25 cellular contexts compared by ENCODE assay signal in the genomic region with DNA sequence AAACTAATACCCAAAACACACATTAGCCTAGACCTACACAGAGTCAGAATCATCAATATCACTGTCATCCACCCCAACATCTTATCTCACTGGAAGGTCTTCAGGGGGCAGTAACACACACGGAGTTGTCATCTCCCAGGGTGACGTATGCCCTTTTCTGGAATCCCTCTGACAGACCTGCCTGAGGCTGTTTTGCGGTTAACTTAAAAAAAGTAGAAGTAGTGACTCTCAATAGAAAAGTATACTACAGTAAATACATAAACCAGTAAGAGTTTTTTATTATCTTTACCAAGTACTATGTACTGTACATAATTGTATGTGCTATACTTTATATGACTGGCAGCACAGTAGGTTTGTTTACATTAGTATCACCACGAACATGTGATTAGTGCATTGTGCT.
A peak's percentile ranks its signal among the peaks of the same experiment; 100 is the strongest.
DNase-seq lines count a peak whose midpoint lies in the region; ATAC-seq and TF ChIP-seq lines count a peak whose summit lies in the region.
"Had no signal": no experiment of that assay in that cellular context is flagged by ENCODE, and none has a peak within 500 bp of the region (broad histone marks: within the 10 kb centered on the region; RNA-seq: fewer than 3 reads in every experiment).

No MANE protein-coding gene starts in this region.

- H3K9ac ChIP-seq in adipocyte (ENCODE audit: low read length), result no peak overlapping the region

- peak overlapping the region; percentile 64 for H3K27ac Mint-ChIP-seq in mesothelial cell of epicardium
- H3K27ac Mint-ChIP-seq in CD14-positive monocyte, result no peak overlapping the region
- H3K27ac Mint-ChIP-seq: activated CD4-positive, alpha-beta T cell treated with anti-CD3 and anti-CD28 coated beads, Interleukin-2, amount 10 ng/mL, durations not matched to agents 24 days and 14 days; activated CD8-positive, alpha-beta memory T cell treated with anti-CD3 and anti-CD28 coated beads, Interleukin-2, amount 10 ng/mL, durations not matched to agents 7 days and 5 days; activated naive CD8-positive, alpha-beta T cell treated with anti-CD3 and anti-CD28 coated beads for 36 hours; activated T-helper 2 cell treated with anti-CD3 and anti-CD28 coated beads, Interferon-gamma antibody, Interleukin-2, Interleukin-4, amounts not matched to agents 10 μg/mL and 5 μg/mL and 100 μg/mL, durations not matched to agents 14 hours and 24 hours and 36 hours; CD8-positive, alpha-beta T cell; IgD-negative memory B cell had no signal

- no peak for TF ChIP-seq POLR2A in upper lobe of left lung (IDR thresholded peaks at IDR 0.05)

- H3K4me3 Mint-ChIP-seq in mesothelial cell of epicardium (no peak overlapping the region), CD14-positive monocyte (no peak overlapping the region)
- H3K4me3 Mint-ChIP-seq: activated CD4-positive, alpha-beta T cell treated with anti-CD3 and anti-CD28 coated beads, Interleukin-2, amount 10 ng/mL, durations not matched to agents 24 days and 14 days; activated CD8-positive, alpha-beta memory T cell treated with anti-CD3 and anti-CD28 coated beads, Interleukin-2, amount 10 ng/mL, durations not matched to agents 7 days and 5 days; activated naive CD8-positive, alpha-beta T cell treated with anti-CD3 and anti-CD28 coated beads for 36 hours; CD8-positive, alpha-beta T cell; IgD-negative memory B cell had no signal

- H3K9me3 ChIP-seq in adipocyte (ENCODE audit: control insufficient read depth, low read length), result no peaks in the 10 kb centered on the region
- H3K9me3 ChIP-seq in upper lobe of left lung, result no peaks in the 10 kb centered on the region
- H3K9me3 ChIP-seq: body of pancreas, heart right ventricle, prostate gland, thyroid gland had no signal

- intact Hi-C loops in CD14-positive monocyte (cut with micrococcal nuclease), result no loop called here

- H3K27me3 Mint-ChIP-seq in mesothelial cell of epicardium (ENCODE audit: low read depth) (peaks cover 11% of the 10 kb centered on the region), CD14-positive monocyte (ENCODE audit: low read depth in 3 of 3) (peaks cover 1 to 2% (median 2%) of the 10 kb centered on the region in 3 donors)
- H3K27me3 Mint-ChIP-seq: activated CD4-positive, alpha-beta T cell treated with anti-CD3 and anti-CD28 coated beads, Interleukin-2, amount 10 ng/mL, durations not matched to agents 24 days and 14 days; activated CD8-positive, alpha-beta memory T cell treated with anti-CD3 and anti-CD28 coated beads, Interleukin-2, amount 10 ng/mL, durations not matched to agents 7 days and 5 days; activated naive CD8-positive, alpha-beta T cell treated with anti-CD3 and anti-CD28 coated beads for 36 hours had no signal

- H3K4me3 ChIP-seq in adipocyte (ENCODE audit: low read length) (no peak overlapping the region), upper lobe of left lung (no peak overlapping the region)
- H3K4me3 ChIP-seq: body of pancreas, heart right ventricle, prostate gland, skin epidermis, thyroid gland had no signal

- TF ChIP-seq CTCF in mesothelial cell of epicardium (IDR thresholded peaks at IDR 0.05; ENCODE audit: unreplicated experiment) (no peak), upper lobe of left lung (IDR thresholded peaks at IDR 0.05) (no peak), CD14-positive monocyte (IDR thresholded peaks at IDR 0.05) (no peak)

- H3K9me3 Mint-ChIP-seq in mesothelial cell of epicardium, result peaks cover 5% of the 10 kb centered on the region
- peaks cover 0 to 4% (median 0%) of the 10 kb centered on the region in 7 donors for H3K9me3 Mint-ChIP-seq in CD14-positive monocyte
- H3K9me3 Mint-ChIP-seq: activated naive CD8-positive, alpha-beta T cell treated with anti-CD3 and anti-CD28 coated beads for 36 hours had no signal

- H3K36me3 ChIP-seq in adipocyte (ENCODE audit: control insufficient read depth, insufficient read depth, low read length, severe bottlenecking) (no peaks in the 10 kb centered on the region), upper lobe of left lung (no peaks in the 10 kb centered on the region)
- H3K36me3 ChIP-seq: prostate gland, thyroid gland had no signal

- peaks cover 11% of the 10 kb centered on the region for H3K4me1 Mint-ChIP-seq in mesothelial cell of epicardium
- no peaks in the 10 kb centered on the region for H3K4me1 Mint-ChIP-seq in CD14-positive monocyte
- H3K4me1 Mint-ChIP-seq: activated CD4-positive, alpha-beta T cell treated with anti-CD3 and anti-CD28 coated beads, Interleukin-2, amount 10 ng/mL, durations not matched to agents 24 days and 14 days; activated CD8-positive, alpha-beta memory T cell treated with anti-CD3 and anti-CD28 coated beads, Interleukin-2, amount 10 ng/mL, durations not matched to agents 7 days and 5 days; activated naive CD8-positive, alpha-beta T cell treated with anti-CD3 and anti-CD28 coated beads for 36 hours had no signal

- H3K4me1 ChIP-seq in adipocyte (ENCODE audit: control insufficient read depth, insufficient read depth, low read length), result no peaks in the 10 kb centered on the region
- no peaks in the 10 kb centered on the region for H3K4me1 ChIP-seq in upper lobe of left lung
- H3K4me1 ChIP-seq: body of pancreas, heart right ventricle, prostate gland, thyroid gland had no signal

- no peak for ATAC-seq in upper lobe of left lung (ENCODE audit: low FRiP score in 2 of 2)
- ATAC-seq: activated CD8-positive, alpha-beta memory T cell treated with anti-CD3 and anti-CD28 coated beads, Interleukin-2, amount 10 ng/mL, durations not matched to agents 7 days and 5 days; body of pancreas; CD8-positive, alpha-beta T cell; stimulated activated naive CD8-positive, alpha-beta T cell treated with anti-CD3 and anti-CD28 coated beads, Interleukin-15, Interleukin-2, amounts not matched to agents 100 U/mL and 50 U/mL, for 24 hours had no signal

- H3K27ac ChIP-seq in upper lobe of left lung, result no peak overlapping the region
- H3K27ac ChIP-seq: body of pancreas, heart right ventricle, prostate gland, skin epidermis, thyroid gland had no signal

- WGBS in upper lobe of left lung, 2 donors, result 48 to 63% methylated on average over 4 of the region's 4 CpGs

- no peaks in the 10 kb centered on the region for H3K36me3 Mint-ChIP-seq in mesothelial cell of epicardium
- H3K36me3 Mint-ChIP-seq in CD14-positive monocyte, result no peaks in the 10 kb centered on the region
- H3K36me3 Mint-ChIP-seq: activated CD8-positive, alpha-beta memory T cell treated with anti-CD3 and anti-CD28 coated beads, Interleukin-2, amount 10 ng/mL, durations not matched to agents 7 days and 5 days; activated naive CD8-positive, alpha-beta T cell treated with anti-CD3 and anti-CD28 coated beads for 36 hours; CD8-positive, alpha-beta T cell; IgD-negative memory B cell had no signal

- no peak for TF ChIP-seq EP300 in upper lobe of left lung (IDR thresholded peaks at IDR 0.05)

- no peaks in the 10 kb centered on the region for H3K27me3 ChIP-seq in adipocyte (replicated peaks; ENCODE audit: control insufficient read depth, insufficient read depth, low read length)
- H3K27me3 ChIP-seq in upper lobe of left lung, result no peaks in the 10 kb centered on the region
- H3K27me3 ChIP-seq: body of pancreas, heart right ventricle, thyroid gland had no signal

- DNase-seq in H4 (ENCODE audit: low spot score) (peak; percentile 54), NCI-H1417 treated with DMSO at 0.1 percent for 48 hours (lab: John Stamatoyannopoulos, UW) (peak; percentile 7), adipocyte (ENCODE audit: low read depth) (peak; percentile 38), mesothelial cell of epicardium (ENCODE audit: low spot score in 2 of 2, unreplicated experiment in 2 of 2) (no peak), NCI-H1105 (lab: John Stamatoyannopoulos, UW) (no peak), upper lobe of left lung (no peak), CD14-positive monocyte (ENCODE audit: low spot score) (no peak)
- no peak for DNase-seq in effector CD4-positive, alpha-beta T cell
- DNase-seq: activated CD4-positive, alpha-beta T cell treated with anti-CD3 and anti-CD28 coated beads, Interleukin-2, amount 10 ng/mL, durations not matched to agents 24 days and 14 days; activated CD8-positive, alpha-beta memory T cell treated with anti-CD3 and anti-CD28 coated beads, Interleukin-2, amount 10 ng/mL, durations not matched to agents 7 days and 5 days; activated naive CD8-positive, alpha-beta T cell treated with anti-CD3 and anti-CD28 coated beads for 36 hours; body of pancreas; CD8-positive, alpha-beta T cell; heart right ventricle; MM.1S; NCI-H187 treated with DMSO at 0.1 percent for 48 hours; NCI-H510A; Right ventricle myocardium superior; stimulated activated naive CD8-positive, alpha-beta T cell treated with anti-CD3 and anti-CD28 coated beads, Interleukin-15, Interleukin-2, amounts not matched to agents 100 U/mL and 50 U/mL, for 24 hours; T-helper 1 cell; thyroid gland had no signal

Comparison
In these comparisons a context has a peak if more than half of its experiments do, and no peak if none do; other contexts are left out.
1. DNase-seq: peak in H4 (single experiment), NCI-H1417 treated with DMSO at 0.1 percent for 48 hours (single experiment) and adipocyte (single experiment); none in mesothelial cell of epicardium (0 of 2), NCI-H1105 (single experiment), effector CD4-positive, alpha-beta T cell (single experiment), upper lobe of left lung (0 of 2) and CD14-positive monocyte (single experiment).